ENCODE assay signal across 1 cellular context in the genomic region with DNA sequence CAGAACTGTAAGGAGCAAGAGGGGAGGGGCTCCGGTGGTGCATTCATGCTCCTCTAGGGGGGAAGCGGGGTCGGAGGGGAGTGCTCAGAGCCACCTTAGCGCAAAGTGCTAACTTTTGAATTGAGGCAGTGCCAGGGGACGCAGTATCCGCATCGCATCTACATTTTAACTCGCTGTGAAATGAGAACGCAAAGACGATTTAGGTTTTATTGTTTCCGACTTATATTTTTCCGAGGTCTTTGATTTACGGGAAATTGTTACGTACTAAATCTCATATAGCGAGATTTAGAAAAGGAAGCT.
TF ChIP-seq lines count a peak whose summit lies in the region.

No MANE protein-coding gene starts in this region.

TF ChIP-seq in GM12878, 131 proteins besides CTCF, POLR2A, EP300 and RAD21 (continued from another document):
- no peak for TF ChIP-seq MLLT1 (IDR thresholded peaks at IDR 0.05)
- 0 out of 2 replicates have a peak, but pooled peaks have one; percentile 7 for TF ChIP-seq GATAD2B (conservative IDR thresholded peaks at IDR 0.05; ENCODE audit: low read depth)
- no peak for TF ChIP-seq ZNF274 (IDR thresholded peaks at IDR 0.05; ENCODE audit: insufficient read depth, insufficient read length)
- TF ChIP-seq, protein P1, sequence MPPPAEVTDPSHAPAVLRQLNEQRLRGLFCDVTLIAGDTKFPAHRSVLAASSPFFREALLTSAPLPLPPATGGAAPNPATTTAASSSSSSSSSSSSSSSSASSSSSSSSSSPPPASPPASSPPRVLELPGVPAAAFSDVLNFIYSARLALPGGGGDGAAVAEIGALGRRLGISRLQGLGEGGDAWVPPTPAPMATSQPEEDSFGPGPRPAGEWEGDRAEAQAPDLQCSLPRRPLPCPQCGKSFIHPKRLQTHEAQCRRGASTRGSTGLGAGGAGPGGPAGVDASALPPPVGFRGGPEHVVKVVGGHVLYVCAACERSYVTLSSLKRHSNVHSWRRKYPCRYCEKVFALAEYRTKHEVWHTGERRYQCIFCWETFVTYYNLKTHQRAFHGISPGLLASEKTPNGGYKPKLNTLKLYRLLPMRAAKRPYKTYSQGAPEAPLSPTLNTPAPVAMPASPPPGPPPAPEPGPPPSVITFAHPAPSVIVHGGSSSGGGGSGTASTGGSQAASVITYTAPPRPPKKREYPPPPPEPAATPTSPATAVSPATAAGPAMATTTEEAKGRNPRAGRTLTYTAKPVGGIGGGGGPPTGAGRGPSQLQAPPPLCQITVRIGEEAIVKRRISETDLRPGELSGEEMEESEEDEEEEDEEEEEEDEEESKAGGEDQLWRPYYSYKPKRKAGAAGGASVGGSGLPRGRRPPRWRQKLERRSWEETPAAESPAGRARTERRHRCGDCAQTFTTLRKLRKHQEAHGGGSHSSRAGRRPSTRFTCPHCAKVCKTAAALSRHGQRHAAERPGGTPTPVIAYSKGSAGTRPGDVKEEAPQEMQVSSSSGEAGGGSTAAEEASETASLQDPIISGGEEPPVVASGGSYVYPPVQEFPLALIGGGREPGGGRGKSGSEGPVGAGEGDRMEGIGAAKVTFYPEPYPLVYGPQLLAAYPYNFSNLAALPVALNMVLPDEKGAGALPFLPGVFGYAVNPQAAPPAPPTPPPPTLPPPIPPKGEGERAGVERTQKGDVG (CRISPR knock-in tag; IDR thresholded peaks at IDR 0.05) = peak; percentile 30; the same call in 1 of the 2 replicates
- TF ChIP-seq CHD2 (IDR thresholded peaks at IDR 0.05; ENCODE audit: borderline replicate concordance, low read depth, low read length) = 0 out of 2 replicates have a peak, but pooled peaks have one; percentile 10
- peak; percentile 5; the same call in 1 of the 2 replicates for TF ChIP-seq SMC3 (IDR thresholded peaks at IDR 0.05; ENCODE audit: borderline replicate concordance, low read length)
- TF ChIP-seq IRF5 (IDR thresholded peaks at IDR 0.05; ENCODE audit: borderline replicate concordance) = no peak
- no peak for TF ChIP-seq JUND (IDR thresholded peaks at IDR 0.05; ENCODE audit: low read depth, low read length)
- no peak for TF ChIP-seq EGR1 (IDR thresholded peaks at IDR 0.05; ENCODE audit: borderline replicate concordance in 1 of 2, low read depth in 2 of 2, low read length in 2 of 2)
- TF ChIP-seq, protein P2, sequence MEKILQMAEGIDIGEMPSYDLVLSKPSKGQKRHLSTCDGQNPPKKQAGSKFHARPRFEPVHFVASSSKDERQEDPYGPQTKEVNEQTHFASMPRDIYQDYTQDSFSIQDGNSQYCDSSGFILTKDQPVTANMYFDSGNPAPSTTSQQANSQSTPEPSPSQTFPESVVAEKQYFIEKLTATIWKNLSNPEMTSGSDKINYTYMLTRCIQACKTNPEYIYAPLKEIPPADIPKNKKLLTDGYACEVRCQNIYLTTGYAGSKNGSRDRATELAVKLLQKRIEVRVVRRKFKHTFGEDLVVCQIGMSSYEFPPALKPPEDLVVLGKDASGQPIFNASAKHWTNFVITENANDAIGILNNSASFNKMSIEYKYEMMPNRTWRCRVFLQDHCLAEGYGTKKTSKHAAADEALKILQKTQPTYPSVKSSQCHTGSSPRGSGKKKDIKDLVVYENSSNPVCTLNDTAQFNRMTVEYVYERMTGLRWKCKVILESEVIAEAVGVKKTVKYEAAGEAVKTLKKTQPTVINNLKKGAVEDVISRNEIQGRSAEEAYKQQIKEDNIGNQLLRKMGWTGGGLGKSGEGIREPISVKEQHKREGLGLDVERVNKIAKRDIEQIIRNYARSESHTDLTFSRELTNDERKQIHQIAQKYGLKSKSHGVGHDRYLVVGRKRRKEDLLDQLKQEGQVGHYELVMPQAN (conservative IDR thresholded peaks at IDR 0.05) = peak; percentile 62; the same call in 1 of the 2 replicates
